ENCODE assay signal across 20 cellular contexts in genomic region chr4:79258614-79259176, GRCh38.
DNase-seq lines count a peak whose midpoint lies in the region; ATAC-seq lines count a peak whose summit lies in the region.
"Had no signal": no experiment of that assay in that cellular context is flagged by ENCODE, and none has a peak within 500 bp of the region (broad histone marks: within the 10 kb centered on the region; RNA-seq: fewer than 3 reads in every experiment).

No MANE protein-coding gene starts in this region.

- H3K27me3 ChIP-seq in right cardiac atrium (ENCODE audit: control insufficient read depth, insufficient read depth): no peaks in the 10 kb centered on the region
- H3K27me3 ChIP-seq: BLaER1 had no signal

- no peak overlapping the region for H3K27ac ChIP-seq in right cardiac atrium (ENCODE audit: low read length)
- H3K27ac ChIP-seq: 22Rv1, BLaER1, C4-2B, GM23248 had no signal

- no peaks in the 10 kb centered on the region for H3K36me3 Mint-ChIP-seq in stimulated activated effector memory CD8-positive, alpha-beta T cell treated with anti-CD3 and anti-CD28 coated beads, Interleukin-12 subunit alpha, Interleukin-12 subunit beta, amount 100 ng/mL, for 72 hours
- H3K36me3 Mint-ChIP-seq: CD4-positive, CD25-positive, alpha-beta regulatory T cell; CD8-positive, alpha-beta T cell had no signal

- H3K27ac Mint-ChIP-seq in stimulated activated effector memory CD8-positive, alpha-beta T cell treated with anti-CD3 and anti-CD28 coated beads, Interleukin-12 subunit alpha, Interleukin-12 subunit beta, amount 100 ng/mL, for 72 hours: no peak overlapping the region
- H3K27ac Mint-ChIP-seq: B cell; CD4-positive, CD25-positive, alpha-beta regulatory T cell; CD8-positive, alpha-beta T cell had no signal

- H3K4me1 Mint-ChIP-seq in stimulated activated effector memory CD8-positive, alpha-beta T cell treated with anti-CD3 and anti-CD28 coated beads, Interleukin-12 subunit alpha, Interleukin-12 subunit beta, amount 100 ng/mL, for 72 hours: no peaks in the 10 kb centered on the region
- H3K4me1 Mint-ChIP-seq: B cell; CD4-positive, CD25-positive, alpha-beta regulatory T cell had no signal

- H3K4me3 Mint-ChIP-seq in stimulated activated effector memory CD8-positive, alpha-beta T cell treated with anti-CD3 and anti-CD28 coated beads, Interleukin-12 subunit alpha, Interleukin-12 subunit beta, amount 100 ng/mL, for 72 hours: no peak overlapping the region
- H3K4me3 Mint-ChIP-seq: B cell; CD4-positive, CD25-positive, alpha-beta regulatory T cell; CD8-positive, alpha-beta T cell had no signal

- 92% methylated on average over 2 of the region's 2 CpGs for WGBS in right cardiac atrium

- H3K9me3 ChIP-seq in right cardiac atrium (ENCODE audit: control insufficient read depth, low read length): no peaks in the 10 kb centered on the region
- H3K9me3 ChIP-seq: Caco-2 had no signal

- peak; percentile 68 for ATAC-seq in left ventricle myocardium superior
- ATAC-seq in right cardiac atrium: no peak
- ATAC-seq in stimulated activated effector memory CD8-positive, alpha-beta T cell treated with anti-CD3 and anti-CD28 coated beads, Interleukin-12 subunit alpha, Interleukin-12 subunit beta, amount 100 ng/mL, for 72 hours: peak; percentile 32
- no peak for ATAC-seq in HG02885 (IDR thresholded peaks at IDR 0.05; ENCODE audit: poor library complexity, unreplicated experiment)
- ATAC-seq: CD8-positive, alpha-beta T cell had no signal

- H3K4me1 ChIP-seq in right cardiac atrium (ENCODE audit: control insufficient read depth, insufficient read depth, low read length): no peaks in the 10 kb centered on the region
- H3K4me1 ChIP-seq: BLaER1, Caco-2 had no signal

- DNase-seq in DMS53 (lab: John Stamatoyannopoulos, UW): peak; percentile 1
- DNase-seq in DMS53 treated with DMSO at 0.1 percent for 48 hours (lab: John Stamatoyannopoulos, UW; ENCODE audit: unreplicated experiment): no peak
- no peak for DNase-seq in left ventricle myocardium superior
- DNase-seq in right cardiac atrium: no peak
- no peak for DNase-seq in stimulated activated effector memory CD8-positive, alpha-beta T cell treated with anti-CD3 and anti-CD28 coated beads, Interleukin-12 subunit alpha, Interleukin-12 subunit beta, amount 100 ng/mL, for 72 hours (ENCODE audit: low spot score in 2 of 2)
- no peak for DNase-seq in activated T-cell treated with anti-CD3 and anti-CD28 coated beads, Interleukin-2, amount 50 U/mL, for 1 hour
- no peak for DNase-seq in posterior vena cava (ENCODE audit: low spot score)
- DNase-seq: Caco-2; CD4-positive, CD25-positive, alpha-beta regulatory T cell; CD8-positive, alpha-beta T cell; DMS153; DMS79 treated with DMSO at 0.1 percent for 48 hours; GM23248; H7; HCEC 1CT had no signal

- intact Hi-C loops in left ventricle myocardium superior (cut with micrococcal nuclease) (no loop called here), right cardiac atrium (cut with DNase I) (no loop called here), posterior vena cava (cut with DNase I) (no loop called here)

- no peak overlapping the region for H3K4me3 ChIP-seq in right cardiac atrium (ENCODE audit: low read length)
- H3K4me3 ChIP-seq: BLaER1, GM23248 had no signal

- H3K9me3 Mint-ChIP-seq in stimulated activated effector memory CD8-positive, alpha-beta T cell treated with anti-CD3 and anti-CD28 coated beads, Interleukin-12 subunit alpha, Interleukin-12 subunit beta, amount 100 ng/mL, for 72 hours: no peaks in the 10 kb centered on the region
- H3K9me3 Mint-ChIP-seq: CD8-positive, alpha-beta T cell had no signal

Comparison
In these comparisons a context has a peak if more than half of its experiments do, and no peak if none do; other contexts are left out.
1. ATAC-seq: peak in left ventricle myocardium superior (single experiment) and stimulated activated effector memory CD8-positive, alpha-beta T cell treated with anti-CD3 and anti-CD28 coated beads, Interleukin-12 subunit alpha, Interleukin-12 subunit beta, amount 100 ng/mL, for 72 hours (single experiment); none in right cardiac atrium (0 of 2) and HG02885 (single experiment).